In genomic region chr16:3262517-3262916, GRCh38 we compare ENCODE assay signal across 12 cellular contexts. TPM values are rescaled to one million over a fixed set of nuclear protein-coding genes. Genes with fewer than 3 reads are reported as not detected.
DNase-seq lines count a peak whose midpoint lies in the region; ATAC-seq and TF ChIP-seq lines count a peak whose summit lies in the region.
"Had no signal": no experiment of that assay in that cellular context is flagged by ENCODE, and none has a peak within 500 bp of the region (broad histone marks: within the 10 kb centered on the region; RNA-seq: fewer than 3 reads in every experiment).

No MANE protein-coding gene starts in this region.

- no peak for TF ChIP-seq POLR2A in stomach (IDR thresholded peaks at IDR 0.05)

- H3K4me1 ChIP-seq in mammary epithelial cell (ENCODE audit: insufficient read depth, low read length), result peaks cover 7% of the 10 kb centered on the region
- peaks cover 4 to 37% (median 22%) of the 10 kb centered on the region in 4 donors for H3K4me1 ChIP-seq in stomach

- no peak overlapping the region for H3K4me3 ChIP-seq in mammary epithelial cell (replicated peaks in 1 of 3; ENCODE audit: insufficient read depth in 1 of 3, low read depth in 2 of 3, low read length in 3 of 3)
- no peak overlapping the region for H3K4me3 ChIP-seq in stomach

- CTCF ChIA-PET in MCF 10A (lab: Yijun Ruan, JAX) (interaction anchor here (0.6 to 1.5 kb wide), 3 partner anchors 8 to 134 kb away, joined by 3 read pairs; no protein-coding TSS in a partner anchor), mammary epithelial cell (lab: Charles Lee; ENCODE audit: low non-redundant PET) (no interaction called here), T-cell (lab: Charles Lee) (interaction anchor here in 1 of 2 donors (0.6 kb wide), 1 partner anchor 130 kb away, joined by 3 read pairs; no protein-coding TSS in a partner anchor)

- H3K9me3 Mint-ChIP-seq in MCF 10A (ENCODE audit: unreplicated experiment), result no peaks in the 10 kb centered on the region
- H3K9me3 Mint-ChIP-seq in T-cell, result no peaks in the 10 kb centered on the region
- H3K9me3 Mint-ChIP-seq in endothelial cell (ENCODE audit: unreplicated experiment), result no peaks in the 10 kb centered on the region

- in situ Hi-C loops in mammary epithelial cell (cut with MboI; ENCODE audit: low sequenced_read_pairs in 2 of 2), result no loop called here

- no peaks in the 10 kb centered on the region for H3K36me3 ChIP-seq in mammary epithelial cell (ENCODE audit: insufficient read depth, low read length)
- H3K36me3 ChIP-seq in stomach, result peaks cover 0 to 21% (median 13%) of the 10 kb centered on the region in 4 donors

- no peaks in the 10 kb centered on the region for H3K27me3 Mint-ChIP-seq in MCF 10A (ENCODE audit: insufficient read depth, unreplicated experiment)
- H3K27me3 Mint-ChIP-seq in T-cell, result peaks cover 0 to 4% of the 10 kb centered on the region in 2 donors
- H3K27me3 Mint-ChIP-seq in endothelial cell (ENCODE audit: unreplicated experiment), result peaks cover 7% of the 10 kb centered on the region

- H3K27ac Mint-ChIP-seq in MCF 10A (ENCODE audit: low read depth, unreplicated experiment), result peak overlapping the region; percentile 95
- H3K27ac Mint-ChIP-seq in T-cell, result peak overlapping the region; percentile 90 to 97
- no peak overlapping the region for H3K27ac Mint-ChIP-seq in endothelial cell (ENCODE audit: unreplicated experiment)

- WGBS in mammary epithelial cell (ENCODE audit: low coverage, missing lambda C conversion rate), result 95% methylated on average over 4 of the region's 4 CpGs
- 86 to 94% (median 89%) methylated on average over 4 of the region's 4 CpGs for WGBS in stomach, 5 donors

- BruUV-seq in MCF 10A (replicated peaks; lab: Mats Ljungman, UMichigan) (no TSS peak), mammary epithelial cell (replicated peaks; lab: Mats Ljungman, UMichigan) (no TSS peak)

- POLR2A ChIA-PET in MCF 10A (lab: Yijun Ruan, JAX) (interaction anchor here (0.7 to 6.8 kb wide), 10 partner anchors 9 to 195 kb away, joined by 3 to 161 read pairs (median 10); partner anchors contain the start of genes NAA60, ZNF200, ZNF213 and ZNF263), T-cell (lab: Charles Lee) (interaction anchor here (0.5 to 0.8 kb wide), 4 partner anchors 18 to 1011 kb away, joined by 3 to 4 read pairs (median 3); partner anchors contain the start of gene TFAP4 (in 1 of the 2))

- H2AFZ ChIP-seq in mammary epithelial cell (ENCODE audit: low read depth, low read length), result no peak overlapping the region

- no peak overlapping the region for H3K27ac ChIP-seq in mammary epithelial cell (ENCODE audit: insufficient read depth, low read depth, low read length)
- H3K27ac ChIP-seq in stomach, result peak overlapping the region in 3 of 5 donors; percentile 98 to 100 (median 99)

- no peak for TF ChIP-seq EP300 in stomach (IDR thresholded peaks at IDR 0.05)

- no peaks in the 10 kb centered on the region for H4K20me1 ChIP-seq in mammary epithelial cell (ENCODE audit: insufficient read depth, low read length)

- no peak for TF ChIP-seq CTCF in MCF 10A (IDR thresholded peaks at IDR 0.05; ENCODE audit: unreplicated experiment)
- TF ChIP-seq CTCF in mammary epithelial cell (conservative IDR thresholded peaks at IDR 0.05 in 1 of 2, IDR thresholded peaks at IDR 0.05 in 1 of 2; ENCODE audit: extremely low read depth in 1 of 2, insufficient read depth in 1 of 2, low read depth in 1 of 2, low read length in 2 of 2), result no peak
- no peak for TF ChIP-seq CTCF in endothelial cell (IDR thresholded peaks at IDR 0.05; ENCODE audit: unreplicated experiment)
- TF ChIP-seq CTCF in stomach (IDR thresholded peaks at IDR 0.05), result no peak

- dilution Hi-C loops in mammary epithelial cell (cut with HindIII; ENCODE audit: low sequenced_read_pairs), result no loop called here

- no peak for ATAC-seq in T-cell (replicated peaks in 1 of 4)
- no peak for ATAC-seq in HG03025 (IDR thresholded peaks at IDR 0.05; ENCODE audit: low FRiP score, unreplicated experiment)

- no peak overlapping the region for H3K4me2 ChIP-seq in mammary epithelial cell (ENCODE audit: insufficient read depth, low read depth, low read length)

- peaks cover 2% of the 10 kb centered on the region for H3K9me3 ChIP-seq in mammary epithelial cell (replicated peaks; ENCODE audit: insufficient read depth, low read length)
- H3K9me3 ChIP-seq in stomach, result peaks cover 0 to 4% (median 0%) of the 10 kb centered on the region in 4 donors

- H3K27me3 ChIP-seq in mammary epithelial cell (ENCODE audit: insufficient read depth, low read length), result no peaks in the 10 kb centered on the region
- H3K27me3 ChIP-seq in stomach, result peaks cover 0 to 7% (median 0%) of the 10 kb centered on the region in 3 donors

- no peaks in the 10 kb centered on the region for H3K79me2 ChIP-seq in mammary epithelial cell (ENCODE audit: insufficient read depth, low read length)

- DNase-seq in MCF 10A (ENCODE audit: unreplicated experiment) (no peak), mammary epithelial cell (no peak), T-cell (no peak), endothelial cell (ENCODE audit: low spot score) (no peak), stomach (no peak), cortex of kidney (lab: John Stamatoyannopoulos, UW) (no peak)
- DNase-seq in stimulated activated naive CD4-positive, alpha-beta T cell (lab: John Stamatoyannopoulos, UW), result no peak
- DNase-seq: dorsolateral prefrontal cortex; H7; mesenchymal stem cell; stimulated activated CD4-positive, alpha-beta T cell treated with anti-CD3 and anti-CD28 coated beads, Interleukin-1b, Interleukin-23, amount 100 ng/mL, for 48 hours had no signal

- H3K36me3 Mint-ChIP-seq in MCF 10A (ENCODE audit: insufficient read depth, unreplicated experiment) (peaks cover 15% of the 10 kb centered on the region), T-cell (peaks cover 18% of the 10 kb centered on the region), endothelial cell (ENCODE audit: low read depth, unreplicated experiment) (peaks cover 10% of the 10 kb centered on the region)

- H3K4me1 Mint-ChIP-seq in MCF 10A (ENCODE audit: insufficient read depth, unreplicated experiment) (no peaks in the 10 kb centered on the region), T-cell (peaks cover 26 to 37% (median 32%) of the 10 kb centered on the region in 3 donors), endothelial cell (ENCODE audit: unreplicated experiment) (peaks cover 2% of the 10 kb centered on the region)

- H3K4me3 Mint-ChIP-seq in MCF 10A (ENCODE audit: unreplicated experiment) (peak overlapping the region; percentile 89), T-cell (peak overlapping the region; percentile 69 to 87 (median 86)), endothelial cell (ENCODE audit: unreplicated experiment) (peak overlapping the region; percentile 43)

- intact Hi-C loops in MCF 10A (cut with micrococcal nuclease) (loop anchor here (5.0 kb wide), 1 partner anchor 195 kb away; no protein-coding TSS in a partner anchor), mammary epithelial cell (cut with micrococcal nuclease) (loop anchor here (2.0 to 5.0 kb wide), 3 partner anchors 42 to 240 kb away; partner anchors contain the start of genes CLUAP1, TIGD7 and ZNF75A), stomach (cut with DNase I; ENCODE audit: low total_unique reads) (no loop called here)

- H3K9ac ChIP-seq in mammary epithelial cell (ENCODE audit: insufficient read depth, low read length), result no peak overlapping the region

RNA-seq across cellular contexts. Expression of gene MEFV, which starts 6.1 kb away (rescaled TPM):
- total RNA-seq in MCF 10A (2022), result 0.49 and 0.72 TPM in 2 replicates
- not detected for total RNA-seq in mammary epithelial cell
- polyA plus RNA-seq in mammary epithelial cell, result not detected
- polyA minus RNA-seq in mammary epithelial cell, result not detected
- total RNA-seq in T-cell, result under 1 TPM in 4 of 5 donors, not detected in 1; 0.10 to 0.38 (median 0.19) TPM
- not detected for total RNA-seq in endothelial cell (ENCODE audit: unreplicated experiment)
- total RNA-seq in stomach, result 10 to 100 TPM in 1 of 5 donors, 1 to 10 TPM in 3, under 1 TPM in 1; 0.58 to 24.5 (median 1.7) TPM
- polyA plus RNA-seq in stomach, result under 1 TPM; 0.15 to 0.44 (median 0.20) TPM

RNA-seq across cellular contexts. Expression of gene ZNF263, which starts 20.8 kb away (rescaled TPM):
- 28.3 and 30.9 TPM in 2 replicates for total RNA-seq in MCF 10A (2022)
- 10 to 100 TPM; 23.7 to 54.8 TPM for total RNA-seq in mammary epithelial cell
- polyA plus RNA-seq in mammary epithelial cell, result 7.6 TPM
- 12.1 TPM for polyA minus RNA-seq in mammary epithelial cell
- total RNA-seq in T-cell, result 10 to 100 TPM; 28.6 to 50.9 (median 44.3) TPM
- 43.7 TPM for total RNA-seq in endothelial cell (ENCODE audit: unreplicated experiment)
- total RNA-seq in stomach, result 10 to 100 TPM; 23.5 to 67.0 (median 46.0) TPM
- polyA plus RNA-seq in stomach, result 10 to 100 TPM; 10.8 to 29.6 (median 16.0) TPM

RNA-seq across cellular contexts. Expression of gene ZNF200, which starts 27.6 kb away (rescaled TPM):
- total RNA-seq in MCF 10A (2022), result 6.6 and 8.8 TPM in 2 replicates
- 10 to 100 TPM in 1 of 2 donors, 1 to 10 TPM in 1; 10.0 to 10.5 TPM for total RNA-seq in mammary epithelial cell
- polyA plus RNA-seq in mammary epithelial cell, result 4.2 TPM
- 15.2 TPM for polyA minus RNA-seq in mammary epithelial cell
- 10 to 100 TPM in 3 of 5 donors, 1 to 10 TPM in 2; 7.6 to 21.3 (median 20.1) TPM for total RNA-seq in T-cell
- 13.4 TPM for total RNA-seq in endothelial cell (ENCODE audit: unreplicated experiment)
- total RNA-seq in stomach, result 1 to 10 TPM; 4.7 to 8.7 (median 6.2) TPM
- polyA plus RNA-seq in stomach, result 1 to 10 TPM; 2.2 to 3.1 (median 2.9) TPM

RNA-seq across cellular contexts. Expression of gene TIGD7, which starts 42.7 kb away (rescaled TPM):
- total RNA-seq in MCF 10A (2022) (3.4 and 5.5 TPM in 2 replicates), mammary epithelial cell (1 to 10 TPM; 1.9 to 2.3 TPM), T-cell (10 to 100 TPM in 3 of 5 donors, 1 to 10 TPM in 2; 4.4 to 12.3 (median 10.6) TPM), endothelial cell (ENCODE audit: unreplicated experiment) (2.6 TPM), stomach (1 to 10 TPM in 3 of 5 donors, not detected in 2; 1.6 to 8.3 (median 1.8) TPM)
- polyA plus RNA-seq in mammary epithelial cell (0.39 TPM), stomach (1 to 10 TPM; 2.1 to 3.7 (median 2.8) TPM)
- polyA minus RNA-seq in mammary epithelial cell, result not detected

RNA-seq across cellular contexts. Expression of gene ZNF75A, which starts 42.8 kb away (rescaled TPM):
- total RNA-seq in MCF 10A (2022) (24.3 and 28.2 TPM in 2 replicates), mammary epithelial cell (10 to 100 TPM; 13.7 to 24.6 TPM), T-cell (10 to 100 TPM; 46.0 to 68.7 (median 60.3) TPM), endothelial cell (ENCODE audit: unreplicated experiment) (27.0 TPM), stomach (10 to 100 TPM; 16.1 to 52.5 (median 25.0) TPM)
- polyA plus RNA-seq in mammary epithelial cell (8.4 TPM), stomach (10 to 100 TPM in 2 of 3 donors, 1 to 10 TPM in 1; 8.0 to 15.6 (median 10.5) TPM)
- polyA minus RNA-seq in mammary epithelial cell, result 7.6 TPM
